In genomic region chr14:96391293-96392118, GRCh38 we compare ENCODE assay signal across 8 cellular contexts. TPM values are rescaled to one million over a fixed set of nuclear protein-coding genes. Genes with fewer than 3 reads are reported as not detected.
DNase-seq lines count a peak whose midpoint lies in the region; ATAC-seq, FAIRE-seq and TF ChIP-seq lines count a peak whose summit lies in the region.

No MANE protein-coding gene starts in this region.

- no peak for FAIRE-seq in bronchial epithelial cell (lab: Jason Lieb, UNC)

- CTCF ChIA-PET in AG04450 (lab: Charles Lee), result interaction anchor here (0.7 kb wide), 1 partner anchor 293 kb away, joined by 3 read pairs; no protein-coding TSS in a partner anchor

- DNase-seq in AG04450 (ENCODE audit: low read depth, low spot score), result peak; percentile 77
- peak; percentile 78 for DNase-seq in NCI-H2196 (lab: John Stamatoyannopoulos, UW; ENCODE audit: unreplicated experiment)
- peak; percentile 98 for DNase-seq in WERI-Rb-1
- DNase-seq in bronchial epithelial cell (ENCODE audit: low read depth), result peak; percentile 76
- peak; percentile 80 for DNase-seq in inferior parietal cortex (ENCODE audit: extremely low spot score)
- DNase-seq in spleen, result peak; percentile 100

- 0 to 1% (median 1%) methylated on average over 37 to 79 of the region's 79 CpGs for WGBS in spleen, 5 donors

- no peaks in the 10 kb centered on the region for H3K9me3 ChIP-seq in AG04450 (ENCODE audit: control insufficient read depth, insufficient read depth, low read length)
- no peaks in the 10 kb centered on the region for H3K9me3 ChIP-seq in WERI-Rb-1 (ENCODE audit: severe bottlenecking)
- H3K9me3 ChIP-seq in spleen, result no peaks in the 10 kb centered on the region

- ATAC-seq in GM18873 (IDR thresholded peaks at IDR 0.05; ENCODE audit: low FRiP score, unreplicated experiment) (peak; percentile 79), HG03135 (IDR thresholded peaks at IDR 0.05; ENCODE audit: unreplicated experiment) (peak; percentile 89)

- POLR2A ChIA-PET in AG04450 (lab: Yijun Ruan, JAX), result no interaction called here

- TF ChIP-seq POLR2A in spleen (IDR thresholded peaks at IDR 0.05), result no peak

- H3K36me3 ChIP-seq in WERI-Rb-1 (peaks cover 13% of the 10 kb centered on the region), bronchial epithelial cell (ENCODE audit: control insufficient read depth, insufficient read depth, low read length) (no peaks in the 10 kb centered on the region), spleen (peaks cover 0 to 10% (median 2%) of the 10 kb centered on the region in 6 donors)

- H3K27me3 ChIP-seq in AG04450 (ENCODE audit: control insufficient read depth, insufficient read depth, low read length) (peaks cover 2% of the 10 kb centered on the region), WERI-Rb-1 (ENCODE audit: insufficient read depth, low read depth, severe bottlenecking) (no peaks in the 10 kb centered on the region), bronchial epithelial cell (ENCODE audit: control insufficient read depth, insufficient read depth, low read length) (no peaks in the 10 kb centered on the region), spleen (replicated peaks in 1 of 7) (peaks cover 0 to 14% (median 0%) of the 10 kb centered on the region in 7 donors)

- H3K4me3 ChIP-seq in AG04450 (ENCODE audit: low read depth, low read length) (peak overlapping the region; percentile 71), WERI-Rb-1 (ENCODE audit: low read depth, low read length) (peak overlapping the region; percentile 93), bronchial epithelial cell (ENCODE audit: low read depth, low read length) (peak overlapping the region; percentile 71), spleen (peak overlapping the region; percentile 63 to 82 (median 76))

- peaks cover 5 to 26% (median 19%) of the 10 kb centered on the region in 6 donors for H3K4me1 ChIP-seq in spleen

- H3K27ac ChIP-seq in AG04450 (ENCODE audit: low read depth, low read length), result peak overlapping the region; percentile 52
- H3K27ac ChIP-seq in WERI-Rb-1, result peak overlapping the region; percentile 97
- H3K27ac ChIP-seq in spleen, result peak overlapping the region in 7 of 8 donors; percentile 75 to 86 (median 78)

- intact Hi-C loops in spleen (cut with DNase I; ENCODE audit: low total_unique reads), result no loop called here

- TF ChIP-seq CTCF in AG04450 (IDR thresholded peaks at IDR 0.05; ENCODE audit: low read depth, low read length) (no peak), WERI-Rb-1 (IDR thresholded peaks at IDR 0.05; ENCODE audit: low read depth, low read length) (no peak), bronchial epithelial cell (IDR thresholded peaks at IDR 0.05; ENCODE audit: insufficient read depth, low read length, severe bottlenecking) (no peak), spleen (IDR thresholded peaks at IDR 0.05 in 8 of 11, conservative IDR thresholded peaks at IDR 0.05 in 3 of 11) (peak in 3 of 11 experiments; percentile 16 to 43 (median 36))

RNA-seq across cellular contexts. Expression of gene AK7, which starts 0.4 kb away (rescaled TPM):
- polyA plus RNA-seq in AG04450 (2011; rRNA removed) (0.29 and 0.55 TPM in 2 replicates), spleen (1 to 10 TPM in 2 of 3 donors, under 1 TPM in 1; 0.89 to 2.9 (median 1.2) TPM)
- 0.09 and 0.18 TPM in 2 replicates for polyA minus RNA-seq in AG04450 (2011; rRNA and poly(A)+ RNA removed)
- total RNA-seq in bronchial epithelial cell (0.26 and 0.38 TPM in 2 replicates), spleen (10 to 100 TPM in 2 of 7 donors, 1 to 10 TPM in 5; 2.6 to 10.3 (median 6.1) TPM)

RNA-seq across cellular contexts. Expression of gene GSKIP, which starts 28.2 kb away (rescaled TPM):
- polyA plus RNA-seq in AG04450 (2011; rRNA removed), result 28.0 and 37.9 TPM in 2 replicates
- polyA minus RNA-seq in AG04450 (2011; rRNA and poly(A)+ RNA removed), result 9.6 and 26.5 TPM in 2 replicates
- 68.7 and 77.7 TPM in 2 replicates for total RNA-seq in bronchial epithelial cell
- 10 to 100 TPM; 13.3 to 24.3 (median 18.0) TPM for total RNA-seq in spleen
- polyA plus RNA-seq in spleen, result 10 to 100 TPM; 11.0 to 16.1 (median 12.5) TPM

RNA-seq across cellular contexts. Expression of gene ATG2B, which starts 28.4 kb away (rescaled TPM):
- polyA plus RNA-seq in AG04450 (2011; rRNA removed), result 18.7 and 22.1 TPM in 2 replicates
- polyA minus RNA-seq in AG04450 (2011; rRNA and poly(A)+ RNA removed), result 30.4 and 34.5 TPM in 2 replicates
- 6.3 and 9.0 TPM in 2 replicates for total RNA-seq in bronchial epithelial cell
- total RNA-seq in spleen, result 10 to 100 TPM; 25.3 to 38.2 (median 31.1) TPM
- polyA plus RNA-seq in spleen, result 1 to 10 TPM; 2.9 to 4.7 (median 3.9) TPM

Comparison
In these comparisons a context has a peak if more than half of its experiments do, and no peak if none do; other contexts are left out.
1. Peak in every context shown above with its lines: DNase-seq, ATAC-seq, H3K4me3 ChIP-seq and H3K27ac ChIP-seq.